ENCODE assay signal across 1 cellular context in genomic region chr11:63858628-63859550, GRCh38.
A peak's percentile ranks its signal among the peaks of the same experiment; 100 is the strongest.
TF ChIP-seq lines count a peak whose summit lies in the region.

No MANE protein-coding gene starts in this region.

TF ChIP-seq in HepG2, 621 proteins besides CTCF, POLR2A, EP300 and RAD21 (continues in another document):
- TF ChIP-seq FOXP1 (IDR thresholded peaks at IDR 0.05), result no peak
- TF ChIP-seq FOXP1 (CRISPR knock-in tag; IDR thresholded peaks at IDR 0.05), result peak; percentile 22; the same call in 1 of the 2 replicates
- peak; percentile 79 for TF ChIP-seq CEBPG (CRISPR knock-in tag; IDR thresholded peaks at IDR 0.05)
- TF ChIP-seq ZNF263 (CRISPR knock-in tag; IDR thresholded peaks at IDR 0.05), result no peak
- peak; percentile 86 for TF ChIP-seq CEBPB (IDR thresholded peaks at IDR 0.05; ENCODE audit: borderline replicate concordance, low read depth, low read length)
- TF ChIP-seq NFYC (CRISPR knock-in tag; IDR thresholded peaks at IDR 0.05), result peak; percentile 65
- no peak for TF ChIP-seq SMARCC2 (IDR thresholded peaks at IDR 0.05)
- TF ChIP-seq ATF7 (IDR thresholded peaks at IDR 0.05), result peak; percentile 72
- no peak for TF ChIP-seq ATF7 (CRISPR knock-in tag; IDR thresholded peaks at IDR 0.05)
- no peak for TF ChIP-seq ZNF549 (CRISPR knock-in tag; IDR thresholded peaks at IDR 0.05)
- no peak for TF ChIP-seq ZNF546 (CRISPR knock-in tag; conservative IDR thresholded peaks at IDR 0.05)
- TF ChIP-seq, protein P1, sequence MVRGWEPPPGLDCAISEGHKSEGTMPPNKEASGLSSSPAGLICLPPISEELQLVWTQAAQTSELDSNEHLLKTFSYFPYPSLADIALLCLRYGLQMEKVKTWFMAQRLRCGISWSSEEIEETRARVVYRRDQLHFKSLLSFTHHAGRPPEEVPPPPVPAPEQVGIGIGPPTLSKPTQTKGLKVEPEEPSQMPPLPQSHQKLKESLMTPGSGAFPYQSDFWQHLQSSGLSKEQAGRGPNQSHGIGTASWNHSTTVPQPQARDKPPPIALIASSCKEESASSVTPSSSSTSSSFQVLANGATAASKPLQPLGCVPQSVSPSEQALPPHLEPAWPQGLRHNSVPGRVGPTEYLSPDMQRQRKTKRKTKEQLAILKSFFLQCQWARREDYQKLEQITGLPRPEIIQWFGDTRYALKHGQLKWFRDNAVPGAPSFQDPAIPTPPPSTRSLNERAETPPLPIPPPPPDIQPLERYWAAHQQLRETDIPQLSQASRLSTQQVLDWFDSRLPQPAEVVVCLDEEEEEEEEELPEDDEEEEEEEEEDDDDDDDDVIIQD (CRISPR knock-in tag; IDR thresholded peaks at IDR 0.05; ENCODE audit: low read depth), result peak; percentile 45; the same call in 1 of the 2 replicates
- TF ChIP-seq FOSL2 (CRISPR knock-in tag; IDR thresholded peaks at IDR 0.05), result 0 out of 2 replicates have a peak, but pooled peaks have one; percentile 41
- TF ChIP-seq ZNF331 (CRISPR knock-in tag; IDR thresholded peaks at IDR 0.05), result peak; percentile 90; the same call in 1 of the 2 replicates
- TF ChIP-seq YEATS2 (CRISPR knock-in tag; IDR thresholded peaks at IDR 0.05; ENCODE audit: borderline replicate concordance), result no peak
- no peak for TF ChIP-seq KDM4B (CRISPR knock-in tag; IDR thresholded peaks at IDR 0.05)
- no peak for TF ChIP-seq MLXIP (CRISPR knock-in tag; IDR thresholded peaks at IDR 0.05; ENCODE audit: borderline replicate concordance)
- TF ChIP-seq HOXA3 (CRISPR knock-in tag; IDR thresholded peaks at IDR 0.05), result peak; percentile 69
- no peak for TF ChIP-seq SP5 (CRISPR knock-in tag; IDR thresholded peaks at IDR 0.05; ENCODE audit: borderline replicate concordance, low read depth)
- TF ChIP-seq ATF1 (CRISPR knock-in tag; IDR thresholded peaks at IDR 0.05), result 0 out of 2 replicates have a peak, but pooled peaks have one; percentile 48
- no peak for TF ChIP-seq NAIF1 (CRISPR knock-in tag; IDR thresholded peaks at IDR 0.05; ENCODE audit: borderline replicate concordance)
- peak; percentile 43; the same call in 1 of the 2 replicates for TF ChIP-seq ETV5 (CRISPR knock-in tag; IDR thresholded peaks at IDR 0.05; ENCODE audit: borderline replicate concordance)
- no peak for TF ChIP-seq PCBP1 (IDR thresholded peaks at IDR 0.05; ENCODE audit: borderline replicate concordance, low read depth, low read length)
- TF ChIP-seq SOX5 (CRISPR knock-in tag; IDR thresholded peaks at IDR 0.05; ENCODE audit: borderline replicate concordance), result peak; percentile 23; the same call in 1 of the 2 replicates
- TF ChIP-seq FOXA1 (IDR thresholded peaks at IDR 0.05), result no peak
- peak; percentile 72 for TF ChIP-seq FOXA1 (CRISPR knock-in tag; IDR thresholded peaks at IDR 0.05)
- TF ChIP-seq SOX13 (IDR thresholded peaks at IDR 0.05), result no peak
- TF ChIP-seq SOX13 (CRISPR knock-in tag; conservative IDR thresholded peaks at IDR 0.05 in 1 of 2, IDR thresholded peaks at IDR 0.05 in 1 of 2), result peak in 1 of 2 experiments; percentile 31; a peak in 1 of 4 replicates
- TF ChIP-seq ZNF280D (CRISPR knock-in tag; IDR thresholded peaks at IDR 0.05), result no peak
- TF ChIP-seq, protein P2, sequence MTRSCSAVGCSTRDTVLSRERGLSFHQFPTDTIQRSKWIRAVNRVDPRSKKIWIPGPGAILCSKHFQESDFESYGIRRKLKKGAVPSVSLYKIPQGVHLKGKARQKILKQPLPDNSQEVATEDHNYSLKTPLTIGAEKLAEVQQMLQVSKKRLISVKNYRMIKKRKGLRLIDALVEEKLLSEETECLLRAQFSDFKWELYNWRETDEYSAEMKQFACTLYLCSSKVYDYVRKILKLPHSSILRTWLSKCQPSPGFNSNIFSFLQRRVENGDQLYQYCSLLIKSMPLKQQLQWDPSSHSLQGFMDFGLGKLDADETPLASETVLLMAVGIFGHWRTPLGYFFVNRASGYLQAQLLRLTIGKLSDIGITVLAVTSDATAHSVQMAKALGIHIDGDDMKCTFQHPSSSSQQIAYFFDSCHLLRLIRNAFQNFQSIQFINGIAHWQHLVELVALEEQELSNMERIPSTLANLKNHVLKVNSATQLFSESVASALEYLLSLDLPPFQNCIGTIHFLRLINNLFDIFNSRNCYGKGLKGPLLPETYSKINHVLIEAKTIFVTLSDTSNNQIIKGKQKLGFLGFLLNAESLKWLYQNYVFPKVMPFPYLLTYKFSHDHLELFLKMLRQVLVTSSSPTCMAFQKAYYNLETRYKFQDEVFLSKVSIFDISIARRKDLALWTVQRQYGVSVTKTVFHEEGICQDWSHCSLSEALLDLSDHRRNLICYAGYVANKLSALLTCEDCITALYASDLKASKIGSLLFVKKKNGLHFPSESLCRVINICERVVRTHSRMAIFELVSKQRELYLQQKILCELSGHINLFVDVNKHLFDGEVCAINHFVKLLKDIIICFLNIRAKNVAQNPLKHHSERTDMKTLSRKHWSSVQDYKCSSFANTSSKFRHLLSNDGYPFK (CRISPR knock-in tag; IDR thresholded peaks at IDR 0.05; ENCODE audit: borderline replicate concordance), result no peak
- TF ChIP-seq, protein P3, sequence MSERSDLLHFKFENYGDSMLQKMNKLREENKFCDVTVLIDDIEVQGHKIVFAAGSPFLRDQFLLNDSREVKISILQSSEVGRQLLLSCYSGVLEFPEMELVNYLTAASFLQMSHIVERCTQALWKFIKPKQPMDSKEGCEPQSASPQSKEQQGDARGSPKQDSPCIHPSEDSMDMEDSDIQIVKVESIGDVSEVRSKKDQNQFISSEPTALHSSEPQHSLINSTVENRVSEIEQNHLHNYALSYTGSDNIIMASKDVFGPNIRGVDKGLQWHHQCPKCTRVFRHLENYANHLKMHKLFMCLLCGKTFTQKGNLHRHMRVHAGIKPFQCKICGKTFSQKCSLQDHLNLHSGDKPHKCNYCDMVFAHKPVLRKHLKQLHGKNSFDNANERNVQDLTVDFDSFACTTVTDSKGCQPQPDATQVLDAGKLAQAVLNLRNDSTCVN (CRISPR knock-in tag; IDR thresholded peaks at IDR 0.05; ENCODE audit: borderline replicate concordance), result no peak
- TF ChIP-seq KLF16 (CRISPR knock-in tag; IDR thresholded peaks at IDR 0.05), result peak in 1 of 2 experiments; percentile 41; a peak in 1 of 4 replicates
- TF ChIP-seq CREM (IDR thresholded peaks at IDR 0.05), result peak; percentile 66
- TF ChIP-seq CREM (CRISPR knock-in tag; IDR thresholded peaks at IDR 0.05), result no peak
- TF ChIP-seq, protein P4, sequence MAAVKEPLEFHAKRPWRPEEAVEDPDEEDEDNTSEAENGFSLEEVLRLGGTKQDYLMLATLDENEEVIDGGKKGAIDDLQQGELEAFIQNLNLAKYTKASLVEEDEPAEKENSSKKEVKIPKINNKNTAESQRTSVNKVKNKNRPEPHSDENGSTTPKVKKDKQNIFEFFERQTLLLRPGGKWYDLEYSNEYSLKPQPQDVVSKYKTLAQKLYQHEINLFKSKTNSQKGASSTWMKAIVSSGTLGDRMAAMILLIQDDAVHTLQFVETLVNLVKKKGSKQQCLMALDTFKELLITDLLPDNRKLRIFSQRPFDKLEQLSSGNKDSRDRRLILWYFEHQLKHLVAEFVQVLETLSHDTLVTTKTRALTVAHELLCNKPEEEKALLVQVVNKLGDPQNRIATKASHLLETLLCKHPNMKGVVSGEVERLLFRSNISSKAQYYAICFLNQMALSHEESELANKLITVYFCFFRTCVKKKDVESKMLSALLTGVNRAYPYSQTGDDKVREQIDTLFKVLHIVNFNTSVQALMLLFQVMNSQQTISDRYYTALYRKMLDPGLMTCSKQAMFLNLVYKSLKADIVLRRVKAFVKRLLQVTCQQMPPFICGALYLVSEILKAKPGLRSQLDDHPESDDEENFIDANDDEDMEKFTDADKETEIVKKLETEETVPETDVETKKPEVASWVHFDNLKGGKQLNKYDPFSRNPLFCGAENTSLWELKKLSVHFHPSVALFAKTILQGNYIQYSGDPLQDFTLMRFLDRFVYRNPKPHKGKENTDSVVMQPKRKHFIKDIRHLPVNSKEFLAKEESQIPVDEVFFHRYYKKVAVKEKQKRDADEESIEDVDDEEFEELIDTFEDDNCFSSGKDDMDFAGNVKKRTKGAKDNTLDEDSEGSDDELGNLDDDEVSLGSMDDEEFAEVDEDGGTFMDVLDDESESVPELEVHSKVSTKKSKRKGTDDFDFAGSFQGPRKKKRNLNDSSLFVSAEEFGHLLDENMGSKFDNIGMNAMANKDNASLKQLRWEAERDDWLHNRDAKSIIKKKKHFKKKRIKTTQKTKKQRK (IDR thresholded peaks at IDR 0.05; ENCODE audit: low read length), result no peak
- 0 out of 2 replicates have a peak, but pooled peaks have one; percentile 17 for TF ChIP-seq ELF3 (CRISPR knock-in tag; IDR thresholded peaks at IDR 0.05)
- TF ChIP-seq DNMT1 (CRISPR knock-in tag; IDR thresholded peaks at IDR 0.05), result no peak
- TF ChIP-seq FOXO1 (CRISPR knock-in tag; IDR thresholded peaks at IDR 0.05), result 0 out of 2 replicates have a peak, but pooled peaks have one; percentile 13
- TF ChIP-seq ZNF644 (CRISPR knock-in tag; IDR thresholded peaks at IDR 0.05; ENCODE audit: low read depth), result no peak
- peak; percentile 83 for TF ChIP-seq GATAD2A (CRISPR knock-in tag; IDR thresholded peaks at IDR 0.05)
- TF ChIP-seq, protein P5, sequence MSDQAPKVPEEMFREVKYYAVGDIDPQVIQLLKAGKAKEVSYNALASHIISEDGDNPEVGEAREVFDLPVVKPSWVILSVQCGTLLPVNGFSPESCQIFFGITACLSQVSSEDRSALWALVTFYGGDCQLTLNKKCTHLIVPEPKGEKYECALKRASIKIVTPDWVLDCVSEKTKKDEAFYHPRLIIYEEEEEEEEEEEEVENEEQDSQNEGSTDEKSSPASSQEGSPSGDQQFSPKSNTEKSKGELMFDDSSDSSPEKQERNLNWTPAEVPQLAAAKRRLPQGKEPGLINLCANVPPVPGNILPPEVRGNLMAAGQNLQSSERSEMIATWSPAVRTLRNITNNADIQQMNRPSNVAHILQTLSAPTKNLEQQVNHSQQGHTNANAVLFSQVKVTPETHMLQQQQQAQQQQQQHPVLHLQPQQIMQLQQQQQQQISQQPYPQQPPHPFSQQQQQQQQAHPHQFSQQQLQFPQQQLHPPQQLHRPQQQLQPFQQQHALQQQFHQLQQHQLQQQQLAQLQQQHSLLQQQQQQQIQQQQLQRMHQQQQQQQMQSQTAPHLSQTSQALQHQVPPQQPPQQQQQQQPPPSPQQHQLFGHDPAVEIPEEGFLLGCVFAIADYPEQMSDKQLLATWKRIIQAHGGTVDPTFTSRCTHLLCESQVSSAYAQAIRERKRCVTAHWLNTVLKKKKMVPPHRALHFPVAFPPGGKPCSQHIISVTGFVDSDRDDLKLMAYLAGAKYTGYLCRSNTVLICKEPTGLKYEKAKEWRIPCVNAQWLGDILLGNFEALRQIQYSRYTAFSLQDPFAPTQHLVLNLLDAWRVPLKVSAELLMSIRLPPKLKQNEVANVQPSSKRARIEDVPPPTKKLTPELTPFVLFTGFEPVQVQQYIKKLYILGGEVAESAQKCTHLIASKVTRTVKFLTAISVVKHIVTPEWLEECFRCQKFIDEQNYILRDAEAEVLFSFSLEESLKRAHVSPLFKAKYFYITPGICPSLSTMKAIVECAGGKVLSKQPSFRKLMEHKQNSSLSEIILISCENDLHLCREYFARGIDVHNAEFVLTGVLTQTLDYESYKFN (CRISPR knock-in tag; conservative IDR thresholded peaks at IDR 0.05), result peak; percentile 64; the same call in 1 of the 2 replicates
- no peak for TF ChIP-seq ZNF557 (CRISPR knock-in tag; IDR thresholded peaks at IDR 0.05)
- 0 out of 2 replicates have a peak, but pooled peaks have one; percentile 6 for TF ChIP-seq SALL1 (CRISPR knock-in tag; IDR thresholded peaks at IDR 0.05)
- TF ChIP-seq, protein P6, sequence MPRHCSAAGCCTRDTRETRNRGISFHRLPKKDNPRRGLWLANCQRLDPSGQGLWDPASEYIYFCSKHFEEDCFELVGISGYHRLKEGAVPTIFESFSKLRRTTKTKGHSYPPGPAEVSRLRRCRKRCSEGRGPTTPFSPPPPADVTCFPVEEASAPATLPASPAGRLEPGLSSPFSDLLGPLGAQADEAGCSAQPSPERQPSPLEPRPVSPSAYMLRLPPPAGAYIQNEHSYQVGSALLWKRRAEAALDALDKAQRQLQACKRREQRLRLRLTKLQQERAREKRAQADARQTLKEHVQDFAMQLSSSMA (CRISPR knock-in tag; IDR thresholded peaks at IDR 0.05), result no peak
- no peak for TF ChIP-seq ZNF616 (CRISPR knock-in tag; IDR thresholded peaks at IDR 0.05; ENCODE audit: low read depth)
- peak; percentile 87 for TF ChIP-seq CREB1 (IDR thresholded peaks at IDR 0.05)
- peak; percentile 91 for TF ChIP-seq CREB1 (CRISPR knock-in tag; IDR thresholded peaks at IDR 0.05)
